33 cellular contexts compared by ENCODE assay signal in the genomic region with DNA sequence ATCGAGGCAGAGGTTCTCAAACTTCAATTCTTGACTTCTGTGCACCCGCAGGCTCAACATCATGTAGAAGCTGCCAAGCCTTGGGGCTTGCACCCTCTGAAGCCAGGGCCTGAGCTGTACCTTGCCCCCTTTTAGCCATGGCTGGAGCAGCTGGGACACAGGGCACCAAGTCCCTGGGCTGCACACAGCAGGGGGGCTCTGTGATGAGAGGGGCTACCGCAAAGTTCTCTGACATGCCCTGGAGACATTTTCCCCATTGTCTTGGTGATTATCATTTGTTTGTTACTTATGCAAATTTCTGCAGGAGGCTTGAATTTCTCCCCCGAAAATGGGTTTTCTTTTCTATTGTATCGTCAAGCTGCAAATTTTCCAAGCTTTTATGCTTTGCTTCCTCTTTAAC. TPM values are rescaled to one million over a fixed set of nuclear protein-coding genes. Genes with fewer than 3 reads are reported as not detected.
"Had no signal": no experiment of that assay in that cellular context is flagged by ENCODE, and none has a peak within 500 bp of the region (broad histone marks: within the 10 kb centered on the region; RNA-seq: fewer than 3 reads in every experiment).

No MANE protein-coding gene starts in this region.

- H3K4me3 Mint-ChIP-seq: activated CD4-positive, alpha-beta T cell treated with anti-CD3 and anti-CD28 coated beads for 36 hours; activated CD4-positive, alpha-beta T cell treated with anti-CD3 and anti-CD28 coated beads, Interleukin-2, amount 10 ng/mL, durations not matched to agents 7 days and 5 days; activated naive CD4-positive, alpha-beta T cell treated with anti-CD3 and anti-CD28 coated beads for 36 hours; activated T-cell treated with anti-CD3 and anti-CD28 coated beads, Interleukin-2, amount 50 U/mL, for 4 hours; activated T-helper 1 cell treated with anti-CD3 and anti-CD28 coated beads, Interleukin-12 subunit alpha, Interleukin-12 subunit beta, Interleukin-2, Interleukin-4 antibody, amounts not matched to agents 30 ng/mL and 10 ng/mL and 1 ng/mL, durations not matched to agents 14 hours and 24 hours and 36 hours had no signal

- H3K4me1 Mint-ChIP-seq: activated CD4-positive, alpha-beta T cell treated with anti-CD3 and anti-CD28 coated beads for 36 hours; activated CD4-positive, alpha-beta T cell treated with anti-CD3 and anti-CD28 coated beads, Interleukin-2, amount 10 ng/mL, durations not matched to agents 7 days and 5 days had no signal

- ATAC-seq: activated CD4-positive, alpha-beta T cell treated with anti-CD3 and anti-CD28 coated beads for 36 hours; activated naive CD4-positive, alpha-beta T cell treated with anti-CD3 and anti-CD28 coated beads, Interleukin-2, amount 50 U/mL, for 72 hours; activated T-cell treated with anti-CD3 and anti-CD28 coated beads, Interleukin-2, amount 50 U/mL, for 4 hours; body of pancreas; Right ventricle myocardium inferior had no signal

- H3K27me3 Mint-ChIP-seq: activated CD4-positive, alpha-beta T cell treated with anti-CD3 and anti-CD28 coated beads, Interleukin-2, amount 10 ng/mL, durations not matched to agents 7 days and 5 days had no signal

- DNase-seq: activated CD4-positive, alpha-beta T cell treated with anti-CD3 and anti-CD28 coated beads for 36 hours; activated CD4-positive, alpha-beta T cell treated with anti-CD3 and anti-CD28 coated beads, Interleukin-2, amount 10 ng/mL, durations not matched to agents 7 days and 5 days; activated CD4-positive, alpha-beta T cell treated with anti-CD3 and anti-CD28 coated beads, Interleukin-2, amount 50 U/mL, for 48 hours; activated CD8-positive, alpha-beta memory T cell treated with anti-CD3 and anti-CD28 coated beads, Interleukin-2, amount 50 U/mL, for 4 hours; activated gamma-delta T cell treated with Interleukin-2 at 50 U/mL for 16 hours; activated naive CD4-positive, alpha-beta T cell treated with anti-CD3 and anti-CD28 coated beads for 36 hours; activated T-cell treated with anti-CD3 and anti-CD28 coated beads for 4 hours; activated T-cell treated with anti-CD3 and anti-CD28 coated beads, Interleukin-2, amount 50 U/mL, for 4 hours; adrenal gland; body of pancreas; MM.1S; MV-4-11; NCI-H1092; NCI-H1436 treated with DMSO at 0.1 percent for 48 hours; NCI-H1694 treated with DMSO at 0.1 percent for 48 hours; NCI-H2029; NCI-H345; NCI-H524 treated with DMSO at 0.1 percent for 48 hours; Peyer's patch; RPMI8226; SIG-M5; SW 1271; T-helper 1 cell; T-helper 2 cell; T-helper 9 cell; WERI-Rb-1 had no signal

- H3K36me3 ChIP-seq: adrenal gland, breast epithelium, Peyer's patch, WERI-Rb-1 had no signal

- H3K27ac Mint-ChIP-seq: activated CD4-positive, alpha-beta T cell treated with anti-CD3 and anti-CD28 coated beads for 36 hours; activated CD4-positive, alpha-beta T cell treated with anti-CD3 and anti-CD28 coated beads, Interleukin-2, amount 10 ng/mL, durations not matched to agents 7 days and 5 days; activated naive CD4-positive, alpha-beta T cell treated with anti-CD3 and anti-CD28 coated beads for 36 hours; activated naive CD4-positive, alpha-beta T cell treated with anti-CD3 and anti-CD28 coated beads, Interleukin-2, amount 50 U/mL, for 72 hours; activated T-helper 1 cell treated with anti-CD3 and anti-CD28 coated beads, Interleukin-12 subunit alpha, Interleukin-12 subunit beta, Interleukin-2, Interleukin-4 antibody, amounts not matched to agents 30 ng/mL and 10 ng/mL and 1 ng/mL, durations not matched to agents 14 hours and 24 hours and 36 hours had no signal

- H3K4me3 ChIP-seq: adrenal gland, body of pancreas, breast epithelium, Peyer's patch had no signal

- H3K9me3 Mint-ChIP-seq: activated CD4-positive, alpha-beta T cell treated with anti-CD3 and anti-CD28 coated beads, Interleukin-2, amount 10 ng/mL, durations not matched to agents 7 days and 5 days; activated naive CD4-positive, alpha-beta T cell treated with anti-CD3 and anti-CD28 coated beads for 36 hours; activated naive CD4-positive, alpha-beta T cell treated with anti-CD3 and anti-CD28 coated beads, Interleukin-2, amount 50 U/mL, for 72 hours; activated T-cell treated with anti-CD3 and anti-CD28 coated beads, Interleukin-2, amount 50 U/mL, for 4 hours; activated T-helper 1 cell treated with anti-CD3 and anti-CD28 coated beads, Interleukin-12 subunit alpha, Interleukin-12 subunit beta, Interleukin-2, Interleukin-4 antibody, amounts not matched to agents 30 ng/mL and 10 ng/mL and 1 ng/mL, durations not matched to agents 14 hours and 24 hours and 36 hours had no signal

- H3K27me3 ChIP-seq: body of pancreas, Peyer's patch had no signal

- H3K4me1 ChIP-seq: adrenal gland, body of pancreas, breast epithelium, Peyer's patch had no signal

- H3K36me3 Mint-ChIP-seq: activated naive CD4-positive, alpha-beta T cell treated with anti-CD3 and anti-CD28 coated beads, Interleukin-2, amount 50 U/mL, for 72 hours had no signal

- H3K27ac ChIP-seq: adrenal gland, body of pancreas, breast epithelium, Peyer's patch, WERI-Rb-1 had no signal

- H3K9me3 ChIP-seq: adrenal gland, body of pancreas, breast epithelium, Peyer's patch had no signal

RNA-seq across cellular contexts. Expression of gene MAGEB17, which starts 4.9 kb away (rescaled TPM):
- total RNA-seq: activated CD4-positive, alpha-beta T cell treated with anti-CD3 and anti-CD28 coated beads for 36 hours; activated CD4-positive, alpha-beta T cell treated with anti-CD3 and anti-CD28 coated beads, Interleukin-2, amount 10 ng/mL, durations not matched to agents 7 days and 5 days; activated naive CD4-positive, alpha-beta T cell treated with anti-CD3 and anti-CD28 coated beads for 36 hours; activated naive CD4-positive, alpha-beta T cell treated with anti-CD3 and anti-CD28 coated beads, Interleukin-2, amount 50 U/mL, for 72 hours; activated T-cell treated with anti-CD3 and anti-CD28 coated beads, Interleukin-2, amount 50 U/mL, for 4 hours; activated T-helper 1 cell treated with anti-CD3 and anti-CD28 coated beads, Interleukin-12 subunit alpha, Interleukin-12 subunit beta, Interleukin-2, Interleukin-4 antibody, amounts not matched to agents 30 ng/mL and 10 ng/mL and 1 ng/mL, durations not matched to agents 14 hours and 24 hours and 36 hours; adrenal gland; astrocyte; LHCN-M2; NCI-H460; Peyer's patch; Right ventricle myocardium inferior had no signal

RNA-seq across cellular contexts. Expression of gene GRPR, which starts 39.0 kb away (rescaled TPM):
- total RNA-seq: activated CD4-positive, alpha-beta T cell treated with anti-CD3 and anti-CD28 coated beads for 36 hours; activated naive CD4-positive, alpha-beta T cell treated with anti-CD3 and anti-CD28 coated beads for 36 hours; activated naive CD4-positive, alpha-beta T cell treated with anti-CD3 and anti-CD28 coated beads, Interleukin-2, amount 50 U/mL, for 72 hours; activated T-helper 1 cell treated with anti-CD3 and anti-CD28 coated beads, Interleukin-12 subunit alpha, Interleukin-12 subunit beta, Interleukin-2, Interleukin-4 antibody, amounts not matched to agents 30 ng/mL and 10 ng/mL and 1 ng/mL, durations not matched to agents 14 hours and 24 hours and 36 hours; NCI-H460; Peyer's patch had no signal
